ENCODE assay signal across 28 cellular contexts in genomic region chr7:156167417-156167807, GRCh38.
"Had no signal": no experiment of that assay in that cellular context is flagged by ENCODE, and none has a peak within 500 bp of the region (broad histone marks: within the 10 kb centered on the region; RNA-seq: fewer than 3 reads in every experiment).

No MANE protein-coding gene starts in this region.

- H3K9me3 ChIP-seq: left lung, lower lobe of right lung, neutrophil, ovary, right atrium auricular region, right lobe of liver, stomach, testis, thyroid gland, transverse colon, upper lobe of left lung, vagina had no signal

- ATAC-seq: left cardiac atrium; left lung; lower lobe of right lung; natural killer cell; right lobe of liver; stimulated activated naive B cell treated with anti-CD40 and anti-IgM and Interleukin-4, amounts not matched to agents 10 μg/mL and 1 μg/mL and 100 μg/mL, for 72 hours; stimulated activated naive CD8-positive, alpha-beta T cell treated with anti-CD3 and anti-CD28 coated beads, Interleukin-15, Interleukin-2, amounts not matched to agents 100 U/mL and 50 U/mL, for 24 hours had no signal

- H3K27me3 ChIP-seq: left lung, neural progenitor cell, neutrophil, ovary, right atrium auricular region, right lobe of liver, testis, thyroid gland, upper lobe of left lung, vagina had no signal

- H3K27ac Mint-ChIP-seq: natural killer cell; nephron progenitor cell; neural progenitor cell; progenitor cell of endocrine pancreas; stimulated activated naive B cell treated with anti-CD40 and anti-IgM and Interleukin-4, amounts not matched to agents 10 μg/mL and 1 μg/mL and 100 μg/mL, for 72 hours had no signal

- H3K36me3 ChIP-seq: left lung, lower lobe of right lung, neural progenitor cell, neutrophil, ovary, right atrium auricular region, right lobe of liver, stomach, thyroid gland, transverse colon, upper lobe of left lung, vagina had no signal

- H2AFZ ChIP-seq: neural progenitor cell had no signal

- H3K9me3 Mint-ChIP-seq: natural killer cell; nephron progenitor cell; neural progenitor cell; stimulated activated naive B cell treated with anti-CD40 and anti-IgM and Interleukin-4, amounts not matched to agents 10 μg/mL and 1 μg/mL and 100 μg/mL, for 72 hours had no signal

- H3K4me2 ChIP-seq: neural progenitor cell, smooth muscle cell had no signal

- H3K4me3 Mint-ChIP-seq: naive B cell; natural killer cell; nephron progenitor cell; neural progenitor cell; stimulated activated naive B cell treated with anti-CD40 and anti-IgM and Interleukin-4, amounts not matched to agents 10 μg/mL and 1 μg/mL and 100 μg/mL, for 72 hours had no signal

- H3K4me3 ChIP-seq: left lung, lower lobe of right lung, neural progenitor cell, ovary, right atrium auricular region, right lobe of liver, smooth muscle cell, stomach, testis, thyroid gland, transverse colon, upper lobe of left lung, vagina had no signal

- DNase-seq: hypothalamus; kidney glomerular epithelial cell; left cardiac atrium; left lung; lower lobe of right lung; mammary epithelial cell; mesenchymal stem cell; naive B cell; natural killer cell; nephron progenitor cell; occipital lobe; ovary; stimulated activated CD4-positive, alpha-beta T cell treated with anti-CD3 and anti-CD28 coated beads, Interleukin-1b, Interleukin-23, amount 100 ng/mL, for 48 hours; stimulated activated CD4-positive, alpha-beta T cell treated with anti-CD3 and anti-CD28 coated beads, Interleukin-2, amount 100 ng/mL, for 48 hours; stimulated activated naive B cell treated with anti-CD40 and anti-IgM and Interleukin-4, amounts not matched to agents 10 μg/mL and 1 μg/mL and 100 μg/mL, for 72 hours; stimulated activated naive CD8-positive, alpha-beta T cell treated with anti-CD3 and anti-CD28 coated beads, Interleukin-15, Interleukin-2, amounts not matched to agents 100 U/mL and 50 U/mL, for 24 hours; stomach; testis; thyroid gland; transverse colon; upper lobe of left lung had no signal

- H3K36me3 Mint-ChIP-seq: naive B cell; natural killer cell; neural progenitor cell; stimulated activated naive B cell treated with anti-CD40 and anti-IgM and Interleukin-4, amounts not matched to agents 10 μg/mL and 1 μg/mL and 100 μg/mL, for 72 hours had no signal

- H3K27ac ChIP-seq: left lung, lower lobe of right lung, neural progenitor cell, neutrophil, ovary, right atrium auricular region, right lobe of liver, stomach, testis, thyroid gland, transverse colon, upper lobe of left lung, vagina had no signal

- H3K4me1 ChIP-seq: left lung, lower lobe of right lung, neural progenitor cell, right atrium auricular region, right lobe of liver, stomach, testis, thyroid gland, transverse colon, upper lobe of left lung, vagina had no signal

- H3K4me1 Mint-ChIP-seq: naive B cell, natural killer cell, neural progenitor cell had no signal

- H3K9ac ChIP-seq: neural progenitor cell had no signal
